In genomic region chr15:26838742-26839460, GRCh38 we compare ENCODE assay signal across 8 cellular contexts. TPM values are rescaled to one million over a fixed set of nuclear protein-coding genes. Genes with fewer than 3 reads are reported as not detected.
DNase-seq lines count a peak whose midpoint lies in the region; ATAC-seq and TF ChIP-seq lines count a peak whose summit lies in the region.

No MANE protein-coding gene starts in this region.

- no peak overlapping the region for H3K4me3 ChIP-seq in AG04450 (ENCODE audit: low read depth, low read length)
- no peak overlapping the region for H3K4me3 ChIP-seq in OCI-LY7 (ENCODE audit: low read depth, low read length, poor library complexity, severe bottlenecking)

- TF ChIP-seq CTCF in AG04450 (IDR thresholded peaks at IDR 0.05; ENCODE audit: low read depth, low read length), result peak; percentile 41
- peak; percentile 55 for TF ChIP-seq CTCF in GM12872 (IDR thresholded peaks at IDR 0.05; ENCODE audit: insufficient read depth, low read depth, low read length)
- TF ChIP-seq CTCF in OCI-LY7 (conservative IDR thresholded peaks at IDR 0.05; ENCODE audit: low read length), result peak; percentile 82

- H3K9me3 Mint-ChIP-seq in natural killer cell treated with Interleukin-12 subunit alpha and Interleukin-12 subunit beta and Interleukin-15 and Interleukin-18, amount 100 ng/mL, for 72 hours, result peaks cover 10% of the 10 kb centered on the region

- H3K4me3 Mint-ChIP-seq in natural killer cell treated with Interleukin-12 subunit alpha and Interleukin-12 subunit beta and Interleukin-15 and Interleukin-18, amount 100 ng/mL, for 72 hours, result no peak overlapping the region

- H3K27me3 ChIP-seq in AG04450 (ENCODE audit: control insufficient read depth, insufficient read depth, low read length), result no peaks in the 10 kb centered on the region

- H3K27ac ChIP-seq in AG04450 (ENCODE audit: low read depth, low read length) (no peak overlapping the region), OCI-LY7 (ENCODE audit: low read depth, low read length, poor library complexity, severe bottlenecking) (no peak overlapping the region)

- POLR2A ChIA-PET in AG04450 (lab: Yijun Ruan, JAX), result no interaction called here
- POLR2A ChIA-PET in OCI-LY7 (lab: Charles Lee), result no interaction called here

- H4K20me1 ChIP-seq in OCI-LY7 (ENCODE audit: insufficient read depth, low read length), result no peaks in the 10 kb centered on the region

- ATAC-seq in HG02885 (IDR thresholded peaks at IDR 0.05; ENCODE audit: poor library complexity, unreplicated experiment) (no peak), HG02571 (IDR thresholded peaks at IDR 0.05; ENCODE audit: unreplicated experiment) (no peak)
- no peak for ATAC-seq in natural killer cell treated with Interleukin-12 subunit alpha and Interleukin-12 subunit beta and Interleukin-15 and Interleukin-18, amount 100 ng/mL, for 72 hours

- H2AFZ ChIP-seq in OCI-LY7 (ENCODE audit: low read length), result no peak overlapping the region

- intact Hi-C loops in OCI-LY7 (cut with micrococcal nuclease; ENCODE audit: unreplicated experiment), result no loop called here

- no peak overlapping the region for H3K27ac Mint-ChIP-seq in natural killer cell treated with Interleukin-12 subunit alpha and Interleukin-12 subunit beta and Interleukin-15 and Interleukin-18, amount 100 ng/mL, for 72 hours

- peaks cover 10% of the 10 kb centered on the region for H3K36me3 Mint-ChIP-seq in natural killer cell treated with Interleukin-12 subunit alpha and Interleukin-12 subunit beta and Interleukin-15 and Interleukin-18, amount 100 ng/mL, for 72 hours

- H3K9me3 ChIP-seq in AG04450 (ENCODE audit: control insufficient read depth, insufficient read depth, low read length) (peaks cover 14% of the 10 kb centered on the region), OCI-LY7 (ENCODE audit: low read length) (no peaks in the 10 kb centered on the region)

- no peaks in the 10 kb centered on the region for H3K36me3 ChIP-seq in OCI-LY7 (ENCODE audit: insufficient read depth, low read length)

- H3K27me3 Mint-ChIP-seq in natural killer cell treated with Interleukin-12 subunit alpha and Interleukin-12 subunit beta and Interleukin-15 and Interleukin-18, amount 100 ng/mL, for 72 hours, result no peaks in the 10 kb centered on the region

- no peaks in the 10 kb centered on the region for H3K4me1 ChIP-seq in OCI-LY7 (ENCODE audit: insufficient read depth, low read length, poor library complexity, severe bottlenecking)

- no peak overlapping the region for H3K4me2 ChIP-seq in OCI-LY7 (ENCODE audit: low read length)

- H3K9me2 ChIP-seq in OCI-LY7 (ENCODE audit: insufficient read depth, low read length), result no peaks in the 10 kb centered on the region

- DNase-seq in AG04450 (ENCODE audit: low read depth, low spot score), result no peak
- DNase-seq in OCI-LY7 (ENCODE audit: low spot score), result peak; percentile 15
- peak; percentile 33 for DNase-seq in iPS DF 19.7 (ENCODE audit: low read depth, low spot score)
- DNase-seq in natural killer cell treated with Interleukin-12 subunit alpha and Interleukin-12 subunit beta and Interleukin-15 and Interleukin-18, amount 100 ng/mL, for 72 hours (ENCODE audit: low spot score), result no peak
- no peak for DNase-seq in NCI-H1694 treated with DMSO at 0.1 percent for 48 hours (lab: John Stamatoyannopoulos, UW)

- no peaks in the 10 kb centered on the region for H3K79me2 ChIP-seq in OCI-LY7 (ENCODE audit: insufficient read depth, low read depth, low read length)

- H3K4me1 Mint-ChIP-seq in natural killer cell treated with Interleukin-12 subunit alpha and Interleukin-12 subunit beta and Interleukin-15 and Interleukin-18, amount 100 ng/mL, for 72 hours (ENCODE audit: low read depth in 2 of 2), result no peaks in the 10 kb centered on the region

- CTCF ChIA-PET in AG04450 (lab: Charles Lee) (interaction anchor here (0.7 to 1.8 kb wide), 8 partner anchors 16 to 69 kb away, joined by 3 to 9 read pairs (median 4); no protein-coding TSS in a partner anchor), OCI-LY7 (lab: Charles Lee; ENCODE audit: unreplicated experiment) (interaction anchor here (1.0 kb wide), 1 partner anchor 555 kb away, joined by 3 read pairs; no protein-coding TSS in a partner anchor)

- no TSS peak for BruUV-seq in OCI-LY7 (replicated peaks; lab: Mats Ljungman, UMichigan)

RNA-seq across cellular contexts. Expression of gene GABRA5, which starts 28.0 kb away (rescaled TPM):
- polyA plus RNA-seq in AG04450 (2011; rRNA removed), result 3.5 and 3.6 TPM in 2 replicates
- 7.0 and 7.8 TPM in 2 replicates for polyA minus RNA-seq in AG04450 (2011; rRNA and poly(A)+ RNA removed)
- not detected in 2 replicates for total RNA-seq in OCI-LY7 (2014; rRNA removed; shearing (Covaris generic))
- not detected in 2 replicates for total RNA-seq in OCI-LY7 (2022)
- not detected for total RNA-seq in natural killer cell treated with Interleukin-12 subunit alpha and Interleukin-12 subunit beta and Interleukin-15 and Interleukin-18, amount 100 ng/mL, for 72 hours

Comparison
In these comparisons a context has a peak if more than half of its experiments do, and no peak if none do; other contexts are left out.
1. DNase-seq: peak in OCI-LY7 (single experiment) and iPS DF 19.7 (single experiment); none in AG04450 (single experiment), natural killer cell treated with Interleukin-12 subunit alpha and Interleukin-12 subunit beta and Interleukin-15 and Interleukin-18, amount 100 ng/mL, for 72 hours (single experiment) and NCI-H1694 treated with DMSO at 0.1 percent for 48 hours (single experiment).
2. Peak in every context shown above with its lines, with median percentiles within 50 percentile points of each other: CTCF ChIP-seq.